In genomic region chr4:144649646-144650045, GRCh38 we compare ENCODE assay signal across 15 cellular contexts. TPM values are rescaled to one million over a fixed set of nuclear protein-coding genes. Genes with fewer than 3 reads are reported as not detected.
DNase-seq lines count a peak whose midpoint lies in the region; ATAC-seq, FAIRE-seq and TF ChIP-seq lines count a peak whose summit lies in the region.
"Had no signal": no experiment of that assay in that cellular context is flagged by ENCODE, and none has a peak within 500 bp of the region (broad histone marks: within the 10 kb centered on the region; RNA-seq: fewer than 3 reads in every experiment).

No MANE protein-coding gene starts in this region.

- H3K36me3 Mint-ChIP-seq in activated CD8-positive, alpha-beta memory T cell treated with anti-CD3 and anti-CD28 coated beads, Interleukin-2, amount 10 ng/mL, durations not matched to agents 7 days and 5 days: peaks cover 2% of the 10 kb centered on the region

- H3K27ac Mint-ChIP-seq in activated CD8-positive, alpha-beta memory T cell treated with anti-CD3 and anti-CD28 coated beads, Interleukin-2, amount 10 ng/mL, durations not matched to agents 7 days and 5 days: no peak overlapping the region
- H3K27ac Mint-ChIP-seq: activated T-helper 17 cell treated with anti-CD3 and anti-CD28 coated beads, Interleukin-2, amount 50 U/mL, for 72 hours had no signal

- H4K20me1 ChIP-seq in endothelial cell of umbilical vein (replicated peaks; ENCODE audit: control insufficient read depth, extremely low read depth, insufficient read depth, low read length): peaks cover 24% of the 10 kb centered on the region

- TF ChIP-seq CTCF in endothelial cell of umbilical vein (IDR thresholded peaks at IDR 0.05; ENCODE audit: extremely low read depth in 1 of 2, insufficient read depth in 1 of 2, low read depth in 1 of 2, low read length in 2 of 2) (no peak), pancreas (IDR thresholded peaks at IDR 0.05) (no peak)

- POLR2A ChIA-PET in endothelial cell of umbilical vein (lab: Charles Lee): interaction anchor here (0.7 to 0.9 kb wide), 2 partner anchors 13 to 1085 kb away, joined by 3 read pairs; no protein-coding TSS in a partner anchor

- ATAC-seq in pancreas (no peak), HG02623 (IDR thresholded peaks at IDR 0.05; ENCODE audit: unreplicated experiment) (no peak)
- no peak for ATAC-seq in activated CD8-positive, alpha-beta memory T cell treated with anti-CD3 and anti-CD28 coated beads, Interleukin-2, amount 10 ng/mL, durations not matched to agents 7 days and 5 days
- ATAC-seq: activated T-helper 17 cell treated with anti-CD3 and anti-CD28 coated beads, Interleukin-2, amount 50 U/mL, for 72 hours had no signal

- H3K36me3 ChIP-seq in endothelial cell of umbilical vein (ENCODE audit: control insufficient read depth in 2 of 2, extremely low read depth in 1 of 2, insufficient read depth in 2 of 2, low read length in 2 of 2) (peaks cover 2 to 44% of the 10 kb centered on the region in 2 experiments), pancreas (no peaks in the 10 kb centered on the region)
- H3K36me3 ChIP-seq: transverse colon had no signal

- peak overlapping the region; percentile 99 for H3K4me2 ChIP-seq in endothelial cell of umbilical vein (ENCODE audit: insufficient read depth, low read length)
- H3K4me2 ChIP-seq: KMS-11 had no signal

- no peaks in the 10 kb centered on the region for H3K9me1 ChIP-seq in endothelial cell of umbilical vein (replicated peaks; ENCODE audit: control insufficient read depth, extremely low read depth, insufficient read depth, low read length)

- H2AFZ ChIP-seq in endothelial cell of umbilical vein (ENCODE audit: low read depth, low read length): no peak overlapping the region

- peak overlapping the region; percentile 97 for H3K9ac ChIP-seq in endothelial cell of umbilical vein (replicated peaks; ENCODE audit: extremely low read depth, insufficient read depth, low read length)
- H3K9ac ChIP-seq: KMS-11 had no signal

- H3K4me3 Mint-ChIP-seq in activated CD8-positive, alpha-beta memory T cell treated with anti-CD3 and anti-CD28 coated beads, Interleukin-2, amount 10 ng/mL, durations not matched to agents 7 days and 5 days: no peak overlapping the region
- H3K4me3 Mint-ChIP-seq: activated T-helper 17 cell treated with anti-CD3 and anti-CD28 coated beads, Interleukin-2, amount 50 U/mL, for 72 hours had no signal

- H3K9me3 ChIP-seq in endothelial cell of umbilical vein (replicated peaks; ENCODE audit: control insufficient read depth, insufficient read depth, low read length) (no peaks in the 10 kb centered on the region), pancreas (no peaks in the 10 kb centered on the region)
- H3K9me3 ChIP-seq: Caco-2, transverse colon had no signal

- no peaks in the 10 kb centered on the region for H3K27me3 ChIP-seq in endothelial cell of umbilical vein (ENCODE audit: control insufficient read depth in 2 of 2, insufficient read depth in 2 of 2, low read length in 2 of 2)
- no peaks in the 10 kb centered on the region for H3K27me3 ChIP-seq in pancreas

- H3K4me3 ChIP-seq in endothelial cell of umbilical vein (replicated peaks in 1 of 3; ENCODE audit: insufficient read depth in 1 of 3, low read depth in 1 of 3, low read length in 3 of 3) (peak overlapping the region; percentile 62 to 100 (median 100)), pancreas (no peak overlapping the region)
- H3K4me3 ChIP-seq: lung, transverse colon had no signal

- H3K27ac ChIP-seq in endothelial cell of umbilical vein (ENCODE audit: insufficient read depth, low read depth, low read length) (peak overlapping the region; percentile 95), temporal lobe (ENCODE audit: low read depth, low read length) (peak overlapping the region; percentile 82), pancreas (no peak overlapping the region)
- H3K27ac ChIP-seq: KMS-11 had no signal

- peaks cover 98% of the 10 kb centered on the region for H3K79me2 ChIP-seq in endothelial cell of umbilical vein (ENCODE audit: control insufficient read depth, insufficient read depth, low read length)

- H3K4me1 Mint-ChIP-seq in activated CD8-positive, alpha-beta memory T cell treated with anti-CD3 and anti-CD28 coated beads, Interleukin-2, amount 10 ng/mL, durations not matched to agents 7 days and 5 days: peaks cover 20% of the 10 kb centered on the region

- peak; percentile 43 for DNase-seq in NCI-H1436 (lab: John Stamatoyannopoulos, UW)
- DNase-seq in NCI-H1436 treated with DMSO at 0.1 percent for 48 hours (lab: John Stamatoyannopoulos, UW): no peak
- peak; percentile 81 for DNase-seq in NCI-H748 treated with DMSO at 0.1 percent for 48 hours (lab: John Stamatoyannopoulos, UW)
- peak; percentile 64 for DNase-seq in endothelial cell of umbilical vein (ENCODE audit: low read depth, low spot score)
- DNase-seq in pancreas: no peak
- no peak for DNase-seq in activated CD8-positive, alpha-beta memory T cell treated with anti-CD3 and anti-CD28 coated beads, Interleukin-2, amount 10 ng/mL, durations not matched to agents 7 days and 5 days
- DNase-seq: 8988T, Caco-2, SIG-M5, transverse colon had no signal

- FAIRE-seq in endothelial cell of umbilical vein (lab: Jason Lieb, UNC) (peak; percentile 31), pancreas (lab: Jason Lieb, UNC) (no peak)

- no TSS peak for BruUV-seq in endothelial cell of umbilical vein (replicated peaks; lab: Mats Ljungman, UMichigan)

- intact Hi-C loops in endothelial cell of umbilical vein (cut with micrococcal nuclease) (loop anchor here (5.0 to 10.0 kb wide), 2 partner anchors 415 to 448 kb away; partner anchors contain the start of genes ABCE1 and ANAPC10), pancreas (cut with DNase I) (no loop called here)

- no peaks in the 10 kb centered on the region for H3K9me3 Mint-ChIP-seq in activated CD8-positive, alpha-beta memory T cell treated with anti-CD3 and anti-CD28 coated beads, Interleukin-2, amount 10 ng/mL, durations not matched to agents 7 days and 5 days (ENCODE audit: low read depth)
- H3K9me3 Mint-ChIP-seq: activated T-helper 17 cell treated with anti-CD3 and anti-CD28 coated beads, Interleukin-2, amount 50 U/mL, for 72 hours had no signal

- peaks cover 35% of the 10 kb centered on the region for H3K4me1 ChIP-seq in endothelial cell of umbilical vein (ENCODE audit: control insufficient read depth, extremely low read depth, insufficient read depth, low read length)
- H3K4me1 ChIP-seq in pancreas: peaks cover 0 to 4% (median 3%) of the 10 kb centered on the region in 3 donors
- H3K4me1 ChIP-seq: Caco-2 had no signal

- dilution Hi-C loops in endothelial cell of umbilical vein (cut with MboI; ENCODE audit: extremely low pct_ligation_motif_present, low sequenced_read_pairs): no loop called here

- 76 to 84% methylated on average over 1 of the region's 1 CpG for WGBS in pancreas, 2 donors

- H3K27me3 Mint-ChIP-seq in activated CD8-positive, alpha-beta memory T cell treated with anti-CD3 and anti-CD28 coated beads, Interleukin-2, amount 10 ng/mL, durations not matched to agents 7 days and 5 days: peaks cover 51% of the 10 kb centered on the region

- CTCF ChIA-PET in endothelial cell of umbilical vein (lab: Charles Lee): interaction anchor here (0.9 to 3.9 kb wide), 10 partner anchors 12 to 475 kb away, joined by 3 to 18 read pairs (median 6); no protein-coding TSS in a partner anchor
- CTCF ChIA-PET in activated CD8-positive, alpha-beta memory T cell treated with anti-CD3 and anti-CD28 coated beads, Interleukin-2, amount 10 ng/mL, durations not matched to agents 7 days and 5 days (lab: Charles Lee): no interaction called here

- no peak for TF ChIP-seq POLR2A in endothelial cell of umbilical vein (IDR thresholded peaks at IDR 0.05; ENCODE audit: low read depth, low read length)

TF ChIP-seq in endothelial cell of umbilical vein, 7 proteins besides CTCF, POLR2A, EP300 and RAD21:
- TF ChIP-seq GATA2 (IDR thresholded peaks at IDR 0.05; ENCODE audit: insufficient read depth, insufficient read length, low read depth, low read length) (no peak), FOS (IDR thresholded peaks at IDR 0.05; ENCODE audit: borderline replicate concordance, insufficient read depth, low read length) (no peak), MYC (IDR thresholded peaks at IDR 0.05; ENCODE audit: low read depth, low read length) (no peak), POLR2AphosphoS5 (IDR thresholded peaks at IDR 0.05; ENCODE audit: insufficient read depth, low read depth, low read length) (no peak), EZH2 (IDR thresholded peaks at IDR 0.05; ENCODE audit: borderline replicate concordance, low read depth, low read length, severe bottlenecking) (no peak), MAX (IDR thresholded peaks at IDR 0.05; ENCODE audit: insufficient read depth, insufficient read length) (no peak), JUN (IDR thresholded peaks at IDR 0.05; ENCODE audit: borderline replicate concordance, insufficient read depth, insufficient read length, low read depth) (no peak)

RNA-seq across cellular contexts. Expression of gene HHIP, which starts 3.7 kb away (rescaled TPM):
- total RNA-seq in endothelial cell of umbilical vein: 971 and 1,052 TPM in 2 replicates
- 227 and 239 TPM in 2 replicates for polyA plus RNA-seq in endothelial cell of umbilical vein
- polyA plus RNA-seq in endothelial cell of umbilical vein (2011; cell fraction: cytosol; rRNA removed): 227 and 244 TPM in 2 replicates
- polyA plus RNA-seq in endothelial cell of umbilical vein (2011; cell fraction: nucleus; rRNA removed): 361 and 391 TPM in 2 replicates
- 1,017 and 1,260 TPM in 2 replicates for polyA plus RNA-seq in endothelial cell of umbilical vein (2012)
- polyA minus RNA-seq in endothelial cell of umbilical vein: 352 and 386 TPM in 2 replicates
- polyA minus RNA-seq in endothelial cell of umbilical vein (2011; cell fraction: cytosol; rRNA and poly(A)+ RNA removed): not detected
- 852 and 882 TPM in 2 replicates for polyA minus RNA-seq in endothelial cell of umbilical vein (2011; cell fraction: nucleus; rRNA and poly(A)+ RNA removed)
- total RNA-seq in temporal lobe: 2.0 TPM
- 10 to 100 TPM in 1 of 6 donors, 1 to 10 TPM in 2, under 1 TPM in 3; 0.12 to 25.3 (median 2.3) TPM for total RNA-seq in pancreas
- under 1 TPM; 0.42 to 0.61 TPM for polyA plus RNA-seq in pancreas
- not detected for total RNA-seq in activated CD8-positive, alpha-beta memory T cell treated with anti-CD3 and anti-CD28 coated beads, Interleukin-2, amount 10 ng/mL, durations not matched to agents 7 days and 5 days
- total RNA-seq: activated T-helper 17 cell treated with anti-CD3 and anti-CD28 coated beads, Interleukin-2, amount 50 U/mL, for 72 hours had no signal

Comparison
In these comparisons a context has a peak if more than half of its experiments do, and no peak if none do; other contexts are left out.
1. DNase-seq: peak in NCI-H1436 (single experiment), NCI-H748 treated with DMSO at 0.1 percent for 48 hours (single experiment) and endothelial cell of umbilical vein (single experiment); none in NCI-H1436 treated with DMSO at 0.1 percent for 48 hours (single experiment), pancreas (0 of 6) and activated CD8-positive, alpha-beta memory T cell treated with anti-CD3 and anti-CD28 coated beads, Interleukin-2, amount 10 ng/mL, durations not matched to agents 7 days and 5 days (single experiment).
2. H3K27ac ChIP-seq: peak in endothelial cell of umbilical vein (single experiment) and temporal lobe (single experiment); none in pancreas (0 of 4).
3. H3K4me3 ChIP-seq: peak in endothelial cell of umbilical vein (3 of 3); none in pancreas (0 of 4).
4. RNA of gene HHIP, which starts 3.7 kb away (total RNA-seq): 971 to 1,052 TPM in endothelial cell of umbilical vein; 0.12 to 25.3 TPM in pancreas, 2.0 TPM in temporal lobe (single experiment) and not detected in activated CD8-positive, alpha-beta memory T cell treated with anti-CD3 and anti-CD28 coated beads, Interleukin-2, amount 10 ng/mL, durations not matched to agents 7 days and 5 days; every median in the first group is over 10 times any median in the second.